ENCODE assay signal across 9 cellular contexts in genomic region chr3:83765971-83766370, GRCh38.
"Had no signal": no experiment of that assay in that cellular context is flagged by ENCODE, and none has a peak within 500 bp of the region (broad histone marks: within the 10 kb centered on the region; RNA-seq: fewer than 3 reads in every experiment).

No MANE protein-coding gene starts in this region.

- ATAC-seq: GM23338, HCT116 had no signal

- H3K36me3 ChIP-seq: HAP-1 had no signal

- H3K4me1 ChIP-seq: HAP-1 had no signal

- H3K4me3 ChIP-seq: GM23248, GM23338, HAP-1 had no signal

- H3K4me2 ChIP-seq: GM23338 had no signal

- H2AFZ ChIP-seq: GM23248, GM23338 had no signal

- H3K9ac ChIP-seq: GM23248 had no signal

- DNase-seq: GM23248, GOT3, H7, H9, HCEC 1CT, HFFc6 had no signal

- H3K9me3 ChIP-seq: HAP-1 had no signal

- H3K27ac ChIP-seq: GM23248 had no signal
